ENCODE assay signal across 8 cellular contexts in genomic region chr3:39176025-39176714, GRCh38. TPM values are rescaled to one million over a fixed set of nuclear protein-coding genes. Genes with fewer than 3 reads are reported as not detected.
DNase-seq lines count a peak whose midpoint lies in the region; ATAC-seq and TF ChIP-seq lines count a peak whose summit lies in the region.

No MANE protein-coding gene starts in this region.

- H3K9me3 ChIP-seq in left ventricle myocardium inferior (replicated peaks): no peaks in the 10 kb centered on the region
- H3K9me3 ChIP-seq in uterus: no peaks in the 10 kb centered on the region

- no peaks in the 10 kb centered on the region for H3K9me3 Mint-ChIP-seq in dendritic cell treated with granulocyte-macrophage colony-stimulating factor and Interleukin-4, amounts not matched to agents 40 ng/mL and 50 ng/mL, for 4 days
- H3K9me3 Mint-ChIP-seq in neural crest cell: peaks cover 4% of the 10 kb centered on the region

- TF ChIP-seq CTCF in left ventricle myocardium inferior (IDR thresholded peaks at IDR 0.05; ENCODE audit: borderline replicate concordance) (no peak), neural crest cell (conservative IDR thresholded peaks at IDR 0.05) (no peak), uterus (IDR thresholded peaks at IDR 0.05) (no peak)

- no peak overlapping the region for H3K4me3 Mint-ChIP-seq in dendritic cell treated with granulocyte-macrophage colony-stimulating factor and Interleukin-4, amounts not matched to agents 40 ng/mL and 50 ng/mL, for 4 days
- peak overlapping the region; percentile 17 for H3K4me3 Mint-ChIP-seq in neural crest cell

- DNase-seq in left ventricle myocardium inferior (no peak), Right ventricle myocardium superior (no peak), neural crest cell (ENCODE audit: low read depth, low spot score) (no peak), uterus (no peak), NCI-H1930 (lab: John Stamatoyannopoulos, UW) (no peak), NOMO-1 (lab: John Stamatoyannopoulos, UW; ENCODE audit: unreplicated experiment in 2 of 2) (no peak), NCI-H187 treated with DMSO at 0.1 percent for 48 hours (lab: John Stamatoyannopoulos, UW) (no peak)

- H3K4me3 ChIP-seq in left ventricle myocardium inferior: no peak overlapping the region
- no peak overlapping the region for H3K4me3 ChIP-seq in uterus

- no peaks in the 10 kb centered on the region for H3K36me3 Mint-ChIP-seq in dendritic cell treated with granulocyte-macrophage colony-stimulating factor and Interleukin-4, amounts not matched to agents 40 ng/mL and 50 ng/mL, for 4 days (ENCODE audit: low read depth)
- no peaks in the 10 kb centered on the region for H3K36me3 Mint-ChIP-seq in neural crest cell (ENCODE audit: low read depth)

- peaks cover 24% of the 10 kb centered on the region for H3K27me3 Mint-ChIP-seq in dendritic cell treated with granulocyte-macrophage colony-stimulating factor and Interleukin-4, amounts not matched to agents 40 ng/mL and 50 ng/mL, for 4 days
- H3K27me3 Mint-ChIP-seq in neural crest cell (ENCODE audit: low read depth): peaks cover 21% of the 10 kb centered on the region

- peaks cover 41% of the 10 kb centered on the region for H3K4me1 ChIP-seq in left ventricle myocardium inferior
- H3K4me1 ChIP-seq in uterus: peaks cover 0 to 6% of the 10 kb centered on the region in 2 donors

- H3K27me3 ChIP-seq in left ventricle myocardium inferior (ENCODE audit: low read depth) (no peaks in the 10 kb centered on the region), uterus (no peaks in the 10 kb centered on the region)

- H3K27ac ChIP-seq in left ventricle myocardium inferior (replicated peaks) (peak overlapping the region; percentile 94), uterus (peak overlapping the region; percentile 84 to 92)

- intact Hi-C loops in left ventricle myocardium inferior (cut with micrococcal nuclease) (no loop called here), Right ventricle myocardium superior (cut with DNase I) (no loop called here), uterus (cut with DNase I; ENCODE audit: low total_unique reads) (no loop called here)
- intact Hi-C loops in dendritic cell treated with granulocyte-macrophage colony-stimulating factor and Interleukin-4, amounts not matched to agents 40 ng/mL and 50 ng/mL, for 4 days (cut with micrococcal nuclease): loop anchor here (2.0 kb wide), 1 partner anchor 67 kb away; no protein-coding TSS in a partner anchor

- H3K27ac Mint-ChIP-seq in dendritic cell treated with granulocyte-macrophage colony-stimulating factor and Interleukin-4, amounts not matched to agents 40 ng/mL and 50 ng/mL, for 4 days: peak overlapping the region; percentile 82
- H3K27ac Mint-ChIP-seq in neural crest cell (ENCODE audit: unreplicated experiment): peak overlapping the region; percentile 91

- no peak for TF ChIP-seq POLR2A in uterus (IDR thresholded peaks at IDR 0.05)

- peaks cover 68% of the 10 kb centered on the region for H3K4me1 Mint-ChIP-seq in dendritic cell treated with granulocyte-macrophage colony-stimulating factor and Interleukin-4, amounts not matched to agents 40 ng/mL and 50 ng/mL, for 4 days (ENCODE audit: low read depth)
- H3K4me1 Mint-ChIP-seq in neural crest cell: peaks cover 50% of the 10 kb centered on the region

- no peaks in the 10 kb centered on the region for H3K36me3 ChIP-seq in left ventricle myocardium inferior
- no peaks in the 10 kb centered on the region for H3K36me3 ChIP-seq in uterus

- no peak for ATAC-seq in Right ventricle myocardium superior (ENCODE audit: poor library complexity)

RNA-seq across cellular contexts. Expression of gene XIRP1, which starts 16.2 kb away (rescaled TPM):
- 386 TPM for total RNA-seq in left ventricle myocardium inferior
- total RNA-seq in Right ventricle myocardium superior: 249 TPM
- not detected in 2 replicates for total RNA-seq in neural crest cell
- total RNA-seq in uterus: under 1 TPM in 2 of 4 donors, not detected in 2; 0.06 to 0.07 TPM

RNA-seq across cellular contexts. Expression of gene CSRNP1, which starts 22.8 kb away (rescaled TPM):
- 12.1 TPM for total RNA-seq in left ventricle myocardium inferior
- total RNA-seq in Right ventricle myocardium superior: 11.4 TPM
- total RNA-seq in neural crest cell: 2.4 TPM in 2 replicates
- 10 to 100 TPM; 23.6 to 79.7 (median 55.0) TPM for total RNA-seq in uterus

Comparison
In these comparisons a context has a peak if more than half of its experiments do, and no peak if none do; other contexts are left out.
1. RNA of gene XIRP1, which starts 16.2 kb away (total RNA-seq): 386 TPM in left ventricle myocardium inferior (single experiment) and 249 TPM in Right ventricle myocardium superior (single experiment); 0.06 to 0.07 TPM in uterus and not detected in neural crest cell; every median in the first group is over 100 times any median in the second.